Comparison of ENCODE assay signal across 9 cellular contexts in genomic region chr4:7647932-7648812, GRCh38.
A peak's percentile ranks its signal among the peaks of the same experiment; 100 is the strongest.
DNase-seq lines count a peak whose midpoint lies in the region; ATAC-seq, FAIRE-seq and TF ChIP-seq lines count a peak whose summit lies in the region.
"Had no signal": no experiment of that assay in that cellular context is flagged by ENCODE, and none has a peak within 500 bp of the region (broad histone marks: within the 10 kb centered on the region; RNA-seq: fewer than 3 reads in every experiment).

No MANE protein-coding gene starts in this region.

- FAIRE-seq in RCC 7860 (lab: Jason Lieb, UNC): peak; percentile 33

- DNase-seq in HCEC 1CT (peak; percentile 74), RCC 7860 (ENCODE audit: low spot score) (peak; percentile 85), fibroblast of villous mesenchyme (ENCODE audit: low read depth) (peak; percentile 64), skeletal muscle cell (ENCODE audit: low read depth) (peak; percentile 27), germinal center (ENCODE audit: low spot score) (no peak)
- no peak for DNase-seq in activated CD4-positive, alpha-beta T cell treated with anti-CD3 and anti-CD28 coated beads for 4 hours

- H3K4me3 ChIP-seq in fibroblast of villous mesenchyme (ENCODE audit: low read depth, low read length) (no peak overlapping the region), skeletal muscle cell (ENCODE audit: low read depth, low read length) (no peak overlapping the region)
- H3K4me3 ChIP-seq: dorsolateral prefrontal cortex, vagina had no signal

- no peak for TF ChIP-seq CTCF in fibroblast of villous mesenchyme (IDR thresholded peaks at IDR 0.05; ENCODE audit: insufficient read depth, low read depth, low read length)

- no peak for ATAC-seq in GM19463 (IDR thresholded peaks at IDR 0.05; ENCODE audit: unreplicated experiment)

Comparison
In these comparisons a context has a peak if more than half of its experiments do, and no peak if none do; other contexts are left out.
1. DNase-seq: peak in HCEC 1CT (single experiment), RCC 7860 (single experiment), fibroblast of villous mesenchyme (single experiment) and skeletal muscle cell (single experiment); none in activated CD4-positive, alpha-beta T cell treated with anti-CD3 and anti-CD28 coated beads for 4 hours (0 of 2) and germinal center (single experiment).